ENCODE assay signal across 8 cellular contexts in the genomic region with DNA sequence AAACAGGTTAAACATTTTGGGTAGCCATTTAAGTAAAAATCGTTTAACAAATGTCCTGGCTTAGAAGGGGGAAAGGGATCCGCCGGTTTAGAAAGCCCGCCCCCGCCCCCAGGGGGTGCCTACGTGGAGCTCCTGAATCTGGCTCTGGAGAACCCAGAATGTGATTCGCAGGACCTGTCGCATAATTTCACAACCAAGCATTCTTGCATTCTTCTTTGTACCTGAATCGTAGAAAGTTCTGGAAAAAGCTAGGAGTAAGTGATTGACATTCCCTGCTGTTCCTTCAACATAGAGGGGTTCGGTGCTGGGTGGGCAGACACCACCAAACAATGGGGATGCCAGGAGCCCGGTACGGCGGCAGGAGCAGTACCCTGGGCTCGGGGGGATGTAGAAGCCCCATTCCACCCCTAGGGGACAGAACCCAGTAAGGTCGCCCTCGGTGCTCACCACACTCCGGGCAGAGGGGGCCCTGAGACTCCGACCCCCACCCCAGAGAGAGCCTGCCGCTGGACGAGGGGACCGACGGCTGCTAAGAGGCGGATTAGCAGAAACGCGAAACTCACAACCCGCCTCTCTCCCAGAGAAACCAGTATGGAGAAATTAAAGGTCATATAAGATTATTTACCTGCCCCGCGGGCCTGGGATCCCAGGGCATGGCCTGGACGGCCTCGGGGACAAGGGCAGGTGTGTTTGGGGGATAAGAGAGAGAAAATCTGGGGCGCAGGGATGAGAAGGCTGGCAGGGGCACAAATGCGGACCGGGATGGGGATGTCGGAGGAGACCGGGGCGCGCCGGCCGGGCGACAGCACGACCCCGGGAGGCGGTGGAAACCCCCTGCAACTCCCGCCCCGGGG. TPM values are rescaled to one million over a fixed set of nuclear protein-coding genes. Genes with fewer than 3 reads are reported as not detected.
A peak's percentile ranks its signal among the peaks of the same experiment; 100 is the strongest.
DNase-seq lines count a peak whose midpoint lies in the region; ATAC-seq and TF ChIP-seq lines count a peak whose summit lies in the region.

No MANE protein-coding gene starts in this region.

- H3K4me1 Mint-ChIP-seq in Caco-2 (ENCODE audit: low read depth, unreplicated experiment) = no peaks in the 10 kb centered on the region
- H3K4me1 Mint-ChIP-seq in chondrocyte (ENCODE audit: low read depth) = peaks cover 78% of the 10 kb centered on the region

- TF ChIP-seq CTCF in Caco-2 (IDR thresholded peaks at IDR 0.05; ENCODE audit: insufficient read depth in 1 of 2, low read depth in 1 of 2, low read length in 1 of 2, severe bottlenecking in 1 of 2, unreplicated experiment in 1 of 2) (peak; percentile 31 to 52), Peyer's patch (IDR thresholded peaks at IDR 0.05) (no peak), chondrocyte (IDR thresholded peaks at IDR 0.05) (peak; percentile 58), lower leg skin (IDR thresholded peaks at IDR 0.05) (no peak), tibial artery (IDR thresholded peaks at IDR 0.05) (peak in 1 of 2 experiments; percentile 25)

- DNase-seq in Caco-2 (peak; percentile 58 to 60), Peyer's patch (peak in 1 of 3 donors; percentile 50), chondrocyte (ENCODE audit: low spot score) (no peak), lower leg skin (ENCODE audit: low spot score in 2 of 2) (peak in 1 of 2 donors; percentile 84), tibial artery (peak in 1 of 2 donors; percentile 71), hippocampal formation (lab: John Stamatoyannopoulos, UW) (no peak)

- H3K36me3 ChIP-seq in Caco-2 (ENCODE audit: control insufficient read depth, insufficient read depth, low read length) (no peaks in the 10 kb centered on the region), Peyer's patch (no peaks in the 10 kb centered on the region), tibial artery (no peaks in the 10 kb centered on the region)

- ATAC-seq in GM19025 (IDR thresholded peaks at IDR 0.05; ENCODE audit: low read depth, unreplicated experiment) (peak; percentile 11), HG03097 (IDR thresholded peaks at IDR 0.05; ENCODE audit: low FRiP score, unreplicated experiment) (peak; percentile 38)

- H3K9me3 ChIP-seq in Caco-2 = no peaks in the 10 kb centered on the region
- no peaks in the 10 kb centered on the region for H3K9me3 ChIP-seq in Peyer's patch
- H3K9me3 ChIP-seq in tibial artery = no peaks in the 10 kb centered on the region

- H3K4me3 ChIP-seq in Caco-2 (ENCODE audit: low read depth, low read length) (peak overlapping the region; percentile 80), Peyer's patch (peak overlapping the region; percentile 51 to 66 (median 60)), lower leg skin (ENCODE audit: low read depth, poor library complexity, severe bottlenecking) (peak overlapping the region; percentile 64), tibial artery (peak overlapping the region; percentile 70 to 92)

- no TSS peak for BruUV-seq in Caco-2 (replicated peaks; lab: Mats Ljungman, UMichigan)

- no peak for TF ChIP-seq POLR2A in Peyer's patch (IDR thresholded peaks at IDR 0.05)
- no peak for TF ChIP-seq POLR2A in lower leg skin (IDR thresholded peaks at IDR 0.05)

- peak overlapping the region; percentile 58 to 78 (median 74) for H3K27ac ChIP-seq in Peyer's patch
- peak overlapping the region; percentile 96 to 98 for H3K27ac ChIP-seq in tibial artery

- peaks cover 17% of the 10 kb centered on the region for H3K36me3 Mint-ChIP-seq in Caco-2 (ENCODE audit: insufficient read depth, unreplicated experiment)
- peaks cover 2% of the 10 kb centered on the region for H3K36me3 Mint-ChIP-seq in chondrocyte (ENCODE audit: low read depth)

- H3K27ac Mint-ChIP-seq in Caco-2 (ENCODE audit: unreplicated experiment) (peak overlapping the region; percentile 36), chondrocyte (ENCODE audit: unreplicated experiment) (peak overlapping the region; percentile 95)

- H3K4me1 ChIP-seq in Caco-2 (peaks cover 4% of the 10 kb centered on the region), Peyer's patch (peaks cover 0 to 3% (median 0%) of the 10 kb centered on the region in 4 donors), tibial artery (peaks cover 0 to 58% (median 16%) of the 10 kb centered on the region in 4 donors)

- H3K4me3 Mint-ChIP-seq in Caco-2 (ENCODE audit: unreplicated experiment) (peak overlapping the region; percentile 85), chondrocyte (ENCODE audit: unreplicated experiment) (peak overlapping the region; percentile 99)

- H3K27me3 ChIP-seq in Caco-2 (replicated peaks; ENCODE audit: control insufficient read depth, insufficient read depth, low read length) (no peaks in the 10 kb centered on the region), Peyer's patch (no peaks in the 10 kb centered on the region), tibial artery (no peaks in the 10 kb centered on the region)

- no peaks in the 10 kb centered on the region for H3K27me3 Mint-ChIP-seq in Caco-2 (ENCODE audit: insufficient read depth, unreplicated experiment)
- H3K27me3 Mint-ChIP-seq in chondrocyte (ENCODE audit: low read depth) = no peaks in the 10 kb centered on the region

- 1 to 2% methylated on average over 43 to 45 of the region's 45 CpGs for WGBS in lower leg skin, 2 donors

- POLR2A ChIA-PET in Caco-2 (lab: Charles Lee) = interaction anchor here (0.6 to 0.7 kb wide), 2 partner anchors 9 to 55 kb away, joined by 3 to 7 read pairs; no protein-coding TSS in a partner anchor

- CTCF ChIA-PET in Caco-2 (lab: Charles Lee) = interaction anchor here (0.6 to 2.2 kb wide), 2 partner anchors 38 to 133 kb away, joined by 6 to 9 read pairs; no protein-coding TSS in a partner anchor

- no peaks in the 10 kb centered on the region for H3K9me3 Mint-ChIP-seq in Caco-2 (ENCODE audit: unreplicated experiment)
- peaks cover 2% of the 10 kb centered on the region for H3K9me3 Mint-ChIP-seq in chondrocyte (ENCODE audit: low read depth)

- intact Hi-C loops in Caco-2 (cut with micrococcal nuclease; ENCODE audit: unreplicated experiment) = loop anchor here (2.0 kb wide), 1 partner anchor 49 kb away; no protein-coding TSS in a partner anchor
- intact Hi-C loops in lower leg skin (cut with DNase I; ENCODE audit: low total_unique reads) = no loop called here
- intact Hi-C loops in tibial artery (cut with DNase I; ENCODE audit: low total_unique reads) = loop anchor here (5.0 kb wide), 2 partner anchors 44 to 116 kb away; a partner anchor contains a TSS

RNA-seq across cellular contexts. Expression of a gene that starts 0.5 kb away (rescaled TPM):
- 22.2 and 27.9 TPM in 2 replicates for total RNA-seq in Caco-2 (2022)
- total RNA-seq in Peyer's patch = 10 to 100 TPM in 1 of 4 donors, 1 to 10 TPM in 3; 1.9 to 10.6 (median 8.5) TPM
- 204 to 240 TPM (median 215 TPM) in 3 replicates for total RNA-seq in chondrocyte
- 10 to 100 TPM in 2 of 4 donors, 1 to 10 TPM in 2; 7.2 to 33.2 (median 14.3) TPM for total RNA-seq in lower leg skin

Comparison
In these comparisons a context has a peak if more than half of its experiments do, and no peak if none do; other contexts are left out.
1. DNase-seq: peak in Caco-2 (2 of 2); none in chondrocyte (single experiment) and hippocampal formation (0 of 2).
2. CTCF ChIP-seq: peak in Caco-2 (2 of 2) and chondrocyte (single experiment); none in Peyer's patch (0 of 6) and lower leg skin (0 of 3).
3. Peak in every context shown above with its lines, with median percentiles within 50 percentile points of each other: H3K4me3 ChIP-seq.